In genomic region chr2:237299897-237300296, GRCh38 we compare ENCODE assay signal across 11 cellular contexts.
A peak's percentile ranks its signal among the peaks of the same experiment; 100 is the strongest.
DNase-seq lines count a peak whose midpoint lies in the region; ATAC-seq and TF ChIP-seq lines count a peak whose summit lies in the region.
"Had no signal": no experiment of that assay in that cellular context is flagged by ENCODE, and none has a peak within 500 bp of the region (broad histone marks: within the 10 kb centered on the region; RNA-seq: fewer than 3 reads in every experiment).

No MANE protein-coding gene starts in this region.

- H3K4me3 ChIP-seq in vagina (no peak overlapping the region), suprapubic skin (no peak overlapping the region)

- peaks cover 38% of the 10 kb centered on the region for H3K4me1 ChIP-seq in vagina
- peaks cover 40% of the 10 kb centered on the region for H3K4me1 ChIP-seq in suprapubic skin

- no peaks in the 10 kb centered on the region for H3K9me3 ChIP-seq in vagina
- no peaks in the 10 kb centered on the region for H3K9me3 ChIP-seq in suprapubic skin

- H3K27ac Mint-ChIP-seq in activated T-helper 1 cell treated with anti-CD3 and anti-CD28 coated beads, Interleukin-12 subunit alpha, Interleukin-12 subunit beta, Interleukin-2, Interleukin-4 antibody, amounts not matched to agents 30 ng/mL and 10 ng/mL and 1 ng/mL, durations not matched to agents 14 hours and 24 hours and 36 hours = no peak overlapping the region

- peaks cover 5% of the 10 kb centered on the region for H3K27me3 Mint-ChIP-seq in activated T-helper 1 cell treated with anti-CD3 and anti-CD28 coated beads, Interleukin-12 subunit alpha, Interleukin-12 subunit beta, Interleukin-2, Interleukin-4 antibody, amounts not matched to agents 30 ng/mL and 10 ng/mL and 1 ng/mL, durations not matched to agents 14 hours and 24 hours and 36 hours (ENCODE audit: insufficient read depth)

- 53% methylated on average over 3 of the region's 3 CpGs for WGBS in suprapubic skin

- no peak overlapping the region for H3K4me3 Mint-ChIP-seq in activated T-helper 1 cell treated with anti-CD3 and anti-CD28 coated beads, Interleukin-12 subunit alpha, Interleukin-12 subunit beta, Interleukin-2, Interleukin-4 antibody, amounts not matched to agents 30 ng/mL and 10 ng/mL and 1 ng/mL, durations not matched to agents 14 hours and 24 hours and 36 hours
- H3K4me3 Mint-ChIP-seq: central memory CD8-positive, alpha-beta T cell had no signal

- H3K27ac ChIP-seq in vagina (peak overlapping the region; percentile 81), suprapubic skin (no peak overlapping the region)
- H3K27ac ChIP-seq: 22Rv1 had no signal

- H3K36me3 ChIP-seq in vagina (no peaks in the 10 kb centered on the region), suprapubic skin (no peaks in the 10 kb centered on the region)

- ATAC-seq in GM18502 (IDR thresholded peaks at IDR 0.05; ENCODE audit: poor library complexity, unreplicated experiment) = no peak

- H3K4me1 Mint-ChIP-seq in activated T-helper 1 cell treated with anti-CD3 and anti-CD28 coated beads, Interleukin-12 subunit alpha, Interleukin-12 subunit beta, Interleukin-2, Interleukin-4 antibody, amounts not matched to agents 30 ng/mL and 10 ng/mL and 1 ng/mL, durations not matched to agents 14 hours and 24 hours and 36 hours (ENCODE audit: low read depth) = peaks cover under 1% of the 10 kb centered on the region
- H3K4me1 Mint-ChIP-seq: central memory CD8-positive, alpha-beta T cell had no signal

- intact Hi-C loops in vagina (cut with DNase I) = no loop called here
- intact Hi-C loops in activated T-helper 1 cell treated with anti-CD3 and anti-CD28 coated beads, Interleukin-12 subunit alpha, Interleukin-12 subunit beta, Interleukin-2, Interleukin-4 antibody, amounts not matched to agents 30 ng/mL and 10 ng/mL and 1 ng/mL, durations not matched to agents 14 hours and 24 hours and 36 hours (cut with micrococcal nuclease) = no loop called here

- no peak for TF ChIP-seq EP300 in suprapubic skin (IDR thresholded peaks at IDR 0.05)

- peaks cover 5% of the 10 kb centered on the region for H3K9me3 Mint-ChIP-seq in activated T-helper 1 cell treated with anti-CD3 and anti-CD28 coated beads, Interleukin-12 subunit alpha, Interleukin-12 subunit beta, Interleukin-2, Interleukin-4 antibody, amounts not matched to agents 30 ng/mL and 10 ng/mL and 1 ng/mL, durations not matched to agents 14 hours and 24 hours and 36 hours
- H3K9me3 Mint-ChIP-seq: central memory CD8-positive, alpha-beta T cell had no signal

- DNase-seq in NCI-H82 (lab: John Stamatoyannopoulos, UW) (peak; percentile 37), NCI-H82 treated with DMSO at 0.1 percent for 48 hours (lab: John Stamatoyannopoulos, UW; ENCODE audit: unreplicated experiment) (no peak), SW480 (ENCODE audit: low spot score) (peak; percentile 96), hepatic stellate cell (ENCODE audit: low spot score) (peak; percentile 63), vagina (ENCODE audit: extremely low spot score in 2 of 2) (no peak), suprapubic skin (ENCODE audit: low spot score in 2 of 2) (no peak)
- DNase-seq in activated T-helper 1 cell treated with anti-CD3 and anti-CD28 coated beads, Interleukin-12 subunit alpha, Interleukin-12 subunit beta, Interleukin-2, Interleukin-4 antibody, amounts not matched to agents 30 ng/mL and 10 ng/mL and 1 ng/mL, durations not matched to agents 14 hours and 24 hours and 36 hours (ENCODE audit: low spot score) = no peak
- DNase-seq: occipital lobe had no signal

- TF ChIP-seq POLR2A in vagina (IDR thresholded peaks at IDR 0.05) (no peak), suprapubic skin (IDR thresholded peaks at IDR 0.05) (no peak)

- H3K36me3 Mint-ChIP-seq in activated T-helper 1 cell treated with anti-CD3 and anti-CD28 coated beads, Interleukin-12 subunit alpha, Interleukin-12 subunit beta, Interleukin-2, Interleukin-4 antibody, amounts not matched to agents 30 ng/mL and 10 ng/mL and 1 ng/mL, durations not matched to agents 14 hours and 24 hours and 36 hours (ENCODE audit: low read depth) = no peaks in the 10 kb centered on the region

- no peak for TF ChIP-seq CTCF in vagina (IDR thresholded peaks at IDR 0.05)
- TF ChIP-seq CTCF in suprapubic skin (IDR thresholded peaks at IDR 0.05) = no peak

- H3K27me3 ChIP-seq in vagina (no peaks in the 10 kb centered on the region), suprapubic skin (no peaks in the 10 kb centered on the region)

Comparison
In these comparisons a context has a peak if more than half of its experiments do, and no peak if none do; other contexts are left out.
1. DNase-seq: peak in NCI-H82 (single experiment), SW480 (single experiment) and hepatic stellate cell (single experiment); none in NCI-H82 treated with DMSO at 0.1 percent for 48 hours (single experiment), vagina (0 of 2), suprapubic skin (0 of 2) and activated T-helper 1 cell treated with anti-CD3 and anti-CD28 coated beads, Interleukin-12 subunit alpha, Interleukin-12 subunit beta, Interleukin-2, Interleukin-4 antibody, amounts not matched to agents 30 ng/mL and 10 ng/mL and 1 ng/mL, durations not matched to agents 14 hours and 24 hours and 36 hours (single experiment).